ENCODE assay signal across 1 cellular context in the genomic region with DNA sequence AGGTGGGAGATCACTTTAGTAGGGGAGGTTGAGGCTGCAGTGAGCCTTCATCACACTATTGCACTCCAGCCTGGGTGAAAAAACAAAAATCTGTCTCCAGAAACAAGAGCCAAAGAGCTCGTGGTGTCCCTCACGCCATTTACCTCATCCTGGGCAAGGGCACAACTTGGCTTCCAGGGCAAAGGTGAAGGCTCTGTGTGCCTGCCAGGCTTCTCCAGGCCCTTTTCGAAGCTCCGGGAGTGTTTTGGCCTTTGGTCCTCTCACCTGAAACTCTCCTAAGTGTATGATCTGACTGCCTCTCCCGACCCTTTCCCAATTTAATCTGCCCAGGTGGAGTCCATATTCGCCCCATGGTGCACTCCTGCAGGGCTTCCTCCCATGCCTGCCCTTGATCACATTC.
TF ChIP-seq lines count a peak whose summit lies in the region.

No MANE protein-coding gene starts in this region.

TF ChIP-seq in HepG2, 621 proteins besides CTCF, POLR2A, EP300 and RAD21:
- TF ChIP-seq ZNF501 (CRISPR knock-in tag; IDR thresholded peaks at IDR 0.05) (0 out of 2 replicates have a peak, but pooled peaks have one; percentile 11), MED8 (CRISPR knock-in tag; IDR thresholded peaks at IDR 0.05; ENCODE audit: insufficient replicate concordance) (no peak), SP4 (CRISPR knock-in tag; IDR thresholded peaks at IDR 0.05) (0 out of 2 replicates have a peak, but pooled peaks have one; percentile 20)
